20 cellular contexts compared by ENCODE assay signal in genomic region chr17:61331886-61332285, GRCh38.
DNase-seq lines count a peak whose midpoint lies in the region; ATAC-seq, FAIRE-seq and TF ChIP-seq lines count a peak whose summit lies in the region.
"Had no signal": no experiment of that assay in that cellular context is flagged by ENCODE, and none has a peak within 500 bp of the region (broad histone marks: within the 10 kb centered on the region; RNA-seq: fewer than 3 reads in every experiment).

No MANE protein-coding gene starts in this region.

- WGBS in IMR-90 (ENCODE audit: extremely low coverage in 2 of 2, insufficient read length in 1 of 2), 2 experiments: 87% methylated on average over 4 of the region's 9 CpGs; no CpG with 5 or more reads in 1 of the 2 experiments
- 39% methylated on average over 9 of the region's 9 CpGs for WGBS in suprapubic skin

- POLR2A ChIA-PET in IMR-90 (lab: Charles Lee; ENCODE audit: unreplicated experiment): no interaction called here

- BruUV-seq in IMR-90 (replicated peaks; lab: Mats Ljungman, UMichigan): no TSS peak

- no peak overlapping the region for H4K5ac ChIP-seq in IMR-90 (ENCODE audit: low read depth, low read length)

- no peak overlapping the region for H3K4me3 ChIP-seq in IMR-90 (ENCODE audit: insufficient read depth, low read depth, low read length)
- no peak overlapping the region for H3K4me3 ChIP-seq in keratinocyte (ENCODE audit: control insufficient read depth in 2 of 3, extremely low read depth in 1 of 3, insufficient read depth in 2 of 3, low read depth in 1 of 3, low read length in 3 of 3)
- no peak overlapping the region for H3K4me3 ChIP-seq in suprapubic skin
- H3K4me3 ChIP-seq: MG63, Peyer's patch had no signal

- H2AFZ ChIP-seq in IMR-90 (replicated peaks; ENCODE audit: low read length, poor library complexity): no peak overlapping the region
- no peak overlapping the region for H2AFZ ChIP-seq in keratinocyte (ENCODE audit: control insufficient read depth, low read length)

- FAIRE-seq in keratinocyte (lab: Jason Lieb, UNC): no peak
- FAIRE-seq: HepG2 had no signal

- TF ChIP-seq CTCF in IMR-90 (conservative IDR thresholded peaks at IDR 0.05; ENCODE audit: low read depth, low read length) (no peak), keratinocyte (optimal IDR thresholded peaks at IDR 0.05 in 1 of 3, IDR thresholded peaks at IDR 0.05 in 1 of 3, conservative IDR thresholded peaks at IDR 0.05 in 1 of 3; ENCODE audit: extremely low read depth in 1 of 3, insufficient read depth in 2 of 3, low read length in 3 of 3) (no peak), suprapubic skin (IDR thresholded peaks at IDR 0.05) (no peak)

- DNase-seq in IMR-90 (no peak), keratinocyte (ENCODE audit: low read depth, low spot score) (no peak), suprapubic skin (ENCODE audit: low spot score in 2 of 2) (no peak), DMS79 (lab: John Stamatoyannopoulos, UW) (no peak), G401 (ENCODE audit: low spot score) (no peak)
- DNase-seq in activated CD4-positive, CD25-positive, alpha-beta regulatory T cell treated with anti-CD3 and anti-CD28 coated beads, Interleukin-2, amount 50 U/mL, for 72 hours: no peak
- DNase-seq: CD4-positive, alpha-beta T cell; DMS79 treated with DMSO at 0.1 percent for 48 hours; GF-D8; HFFc6; MG63; NCI-H1105; NCI-H187; NCI-H2171; NCI-H446 treated with DMSO at 0.1 percent for 48 hours; NCI-H774; Peyer's patch had no signal

- TF ChIP-seq RAD21 in IMR-90 (IDR thresholded peaks at IDR 0.05; ENCODE audit: low read length): no peak

- H3K79me1 ChIP-seq in IMR-90 (ENCODE audit: low read depth in 1 of 2, low read length in 2 of 2): peaks cover 0 to 8% of the 10 kb centered on the region in 2 experiments; a peak in 1 of 4 replicates

- peak overlapping the region; percentile 51 for H3K23ac ChIP-seq in IMR-90 (ENCODE audit: low read depth, low read length)

- TF ChIP-seq EP300 in suprapubic skin (IDR thresholded peaks at IDR 0.05): no peak

- H3K27ac ChIP-seq in IMR-90 (ENCODE audit: insufficient read depth, low read length) (no peak overlapping the region), cingulate gyrus (ENCODE audit: low read depth, low read length) (peak overlapping the region; percentile 65), keratinocyte (ENCODE audit: control insufficient read depth, insufficient read depth, low read length) (no peak overlapping the region), suprapubic skin (peak overlapping the region; percentile 15)
- H3K27ac ChIP-seq: Peyer's patch had no signal

- CTCF ChIA-PET in IMR-90 (lab: Yijun Ruan, JAX): no interaction called here

- peak overlapping the region; percentile 69 for H3K4ac ChIP-seq in IMR-90 (ENCODE audit: low read depth, low read length)

- H3K9me3 ChIP-seq in IMR-90 (ENCODE audit: control insufficient read depth, insufficient read depth, low read length): no peaks in the 10 kb centered on the region
- H3K9me3 ChIP-seq in keratinocyte (ENCODE audit: control insufficient read depth, low read depth, low read length): no peaks in the 10 kb centered on the region
- H3K9me3 ChIP-seq in suprapubic skin: no peaks in the 10 kb centered on the region
- H3K9me3 ChIP-seq: MG63, Peyer's patch had no signal

- H4K91ac ChIP-seq in IMR-90 (ENCODE audit: insufficient read depth, low read depth, low read length): peak overlapping the region; percentile 41; the same call in 1 of the 2 replicates

- peak overlapping the region; percentile 89 for H2AK5ac ChIP-seq in IMR-90 (ENCODE audit: low read depth, low read length)

- peak overlapping the region in 1 of 2 experiments; percentile 58; a peak in 1 of 4 replicates for H4K8ac ChIP-seq in IMR-90 (ENCODE audit: low read depth in 2 of 2, low read length in 2 of 2)

- H3K27me3 ChIP-seq in IMR-90 (ENCODE audit: control insufficient read depth, insufficient read depth, low read length) (no peaks in the 10 kb centered on the region), keratinocyte (ENCODE audit: control insufficient read depth, extremely low read depth, insufficient read depth, low read length) (no peaks in the 10 kb centered on the region), suprapubic skin (no peaks in the 10 kb centered on the region)
- H3K27me3 ChIP-seq: MG63, Peyer's patch had no signal

- H3K9ac ChIP-seq in IMR-90 (ENCODE audit: low read depth, low read length): no peak overlapping the region
- H3K9ac ChIP-seq in keratinocyte (ENCODE audit: control insufficient read depth, extremely low read depth, insufficient read depth, low read length): no peak overlapping the region

- H2AK9ac ChIP-seq in IMR-90 (replicated peaks; ENCODE audit: low read depth, low read length, poor library complexity): peak overlapping the region; percentile 21

- dilution Hi-C loops in IMR-90 (cut with HindIII; ENCODE audit: low sequenced_read_pairs, unreplicated experiment) (no loop called here), keratinocyte (cut with MboI; ENCODE audit: extremely low pct_ligation_motif_present, low sequenced_read_pairs) (no loop called here)

- no peak overlapping the region for H3K18ac ChIP-seq in IMR-90 (ENCODE audit: low read depth, low read length)

- peak overlapping the region; percentile 70 for H2BK20ac ChIP-seq in IMR-90 (ENCODE audit: low read depth, low read length)

- peak overlapping the region; percentile 81; the same call in 1 of the 3 replicates for H2BK15ac ChIP-seq in IMR-90 (ENCODE audit: low read depth, low read length)

- H4K20me1 ChIP-seq in IMR-90 (ENCODE audit: insufficient read depth, low read length): no peaks in the 10 kb centered on the region
- no peaks in the 10 kb centered on the region for H4K20me1 ChIP-seq in keratinocyte (ENCODE audit: control insufficient read depth, extremely low read depth, insufficient read depth, low read length)

- no peak overlapping the region for H2BK5ac ChIP-seq in IMR-90 (ENCODE audit: low read depth, low read length, poor library complexity, severe bottlenecking)

- peaks cover 20% of the 10 kb centered on the region for H3K4me1 ChIP-seq in IMR-90 (ENCODE audit: control insufficient read depth, insufficient read depth, low read length)
- H3K4me1 ChIP-seq in keratinocyte (ENCODE audit: control insufficient read depth, extremely low read depth, insufficient read depth, low read length): peaks cover 8% of the 10 kb centered on the region
- peaks cover 15% of the 10 kb centered on the region for H3K4me1 ChIP-seq in suprapubic skin

- no peaks in the 10 kb centered on the region for H3K79me2 ChIP-seq in keratinocyte (ENCODE audit: control insufficient read depth, insufficient read depth, low read length)

- H3K9me1 ChIP-seq in IMR-90 (ENCODE audit: insufficient read depth, low read length) (peaks cover 13% of the 10 kb centered on the region), keratinocyte (ENCODE audit: control insufficient read depth, extremely low read depth, insufficient read depth, low read length) (no peaks in the 10 kb centered on the region)

- no peaks in the 10 kb centered on the region for H3K36me3 ChIP-seq in IMR-90 (ENCODE audit: control insufficient read depth, insufficient read depth, low read length)
- no peaks in the 10 kb centered on the region for H3K36me3 ChIP-seq in keratinocyte (ENCODE audit: control insufficient read depth in 2 of 2, extremely low read depth in 1 of 2, insufficient read depth in 2 of 2, low read length in 2 of 2)
- no peaks in the 10 kb centered on the region for H3K36me3 ChIP-seq in suprapubic skin
- H3K36me3 ChIP-seq: MG63, Peyer's patch had no signal

- intact Hi-C loops in IMR-90 (cut with micrococcal nuclease): no loop called here

- TF ChIP-seq POLR2A in IMR-90 (IDR thresholded peaks at IDR 0.05; ENCODE audit: low read depth, low read length) (no peak), suprapubic skin (IDR thresholded peaks at IDR 0.05) (no peak)

- peak overlapping the region; percentile 69 for H3K14ac ChIP-seq in IMR-90 (replicated peaks; ENCODE audit: low read depth, low read length)

- no peak for ATAC-seq in IMR-90 (ENCODE audit: low read depth)
- no peak for ATAC-seq in HG03432 (IDR thresholded peaks at IDR 0.05; ENCODE audit: unreplicated experiment)
- ATAC-seq: HepG2 had no signal

- H2BK120ac ChIP-seq in IMR-90 (ENCODE audit: low read depth, low read length): peak overlapping the region; percentile 73

- no peak overlapping the region for H3K56ac ChIP-seq in IMR-90 (ENCODE audit: extremely low read depth, insufficient read depth, low read length)

- in situ Hi-C loops in IMR-90 (cut with MboI; ENCODE audit: low sequenced_read_pairs) (no loop called here), G401 (cut with HindIII; ENCODE audit: low sequenced_read_pairs) (no loop called here)

- H3K4me2 ChIP-seq in IMR-90 (ENCODE audit: low read depth, low read length) (no peak overlapping the region), keratinocyte (ENCODE audit: control insufficient read depth, extremely low read depth, insufficient read depth, low read depth, low read length) (peak overlapping the region; percentile 45)

TF ChIP-seq in IMR-90, 13 proteins besides CTCF, POLR2A, EP300 and RAD21 (continues in another document):
- TF ChIP-seq USF2 (IDR thresholded peaks at IDR 0.05; ENCODE audit: low read depth, low read length) (no peak), CHD1 (IDR thresholded peaks at IDR 0.05; ENCODE audit: low read depth, low read length) (no peak), MAFK (IDR thresholded peaks at IDR 0.05; ENCODE audit: low read depth, low read length) (no peak), RFX5 (IDR thresholded peaks at IDR 0.05; ENCODE audit: low read depth, low read length) (no peak), ELK1 (IDR thresholded peaks at IDR 0.05; ENCODE audit: borderline replicate concordance, low read depth, low read length) (no peak), SMC3 (IDR thresholded peaks at IDR 0.05; ENCODE audit: low read depth, low read length) (no peak), MXI1 (IDR thresholded peaks at IDR 0.05; ENCODE audit: borderline replicate concordance, low read depth, low read length) (no peak), NFE2L2 (IDR thresholded peaks at IDR 0.05; ENCODE audit: low read depth, low read length) (no peak), CEBPB (IDR thresholded peaks at IDR 0.05; ENCODE audit: low read depth, low read length) (no peak)

Comparison
In these comparisons a context has a peak if more than half of its experiments do, and no peak if none do; other contexts are left out.
1. H3K27ac ChIP-seq: peak in cingulate gyrus (single experiment) and suprapubic skin (single experiment); none in IMR-90 (single experiment) and keratinocyte (single experiment).